21 cellular contexts compared by ENCODE assay signal in the genomic region with DNA sequence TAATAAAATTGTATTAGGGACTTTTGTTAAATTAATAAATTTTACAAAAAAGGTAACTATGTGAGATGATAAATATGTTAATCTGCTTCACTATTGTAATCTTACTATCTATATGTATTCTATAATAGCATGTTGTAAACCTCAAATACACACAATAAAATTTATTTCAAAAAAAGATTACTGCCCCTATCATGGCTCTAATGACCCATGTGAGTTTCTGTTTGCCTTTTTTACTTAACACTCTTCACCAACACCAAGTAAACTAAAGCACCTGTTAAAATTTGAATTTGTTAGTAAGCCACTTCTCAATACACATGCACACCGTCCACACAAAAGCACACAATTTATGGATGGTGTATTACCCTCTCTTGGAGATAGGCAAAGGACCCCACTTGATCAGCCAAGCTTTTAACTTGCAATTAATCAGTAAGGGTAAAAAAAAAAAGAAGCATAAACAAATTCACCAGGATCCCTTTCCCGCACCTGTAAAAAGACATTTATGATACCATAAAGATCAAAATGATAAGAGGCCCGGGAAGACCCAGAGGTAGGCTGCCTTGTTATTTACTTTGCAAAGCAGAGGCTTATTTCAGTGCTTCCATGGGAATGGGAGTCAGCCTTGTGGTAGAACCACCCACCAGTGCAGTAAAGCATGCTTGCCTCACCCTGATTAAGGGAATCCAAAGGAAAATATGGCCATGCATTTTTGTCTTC. TPM values are rescaled to one million over a fixed set of nuclear protein-coding genes. Genes with fewer than 3 reads are reported as not detected.
DNase-seq lines count a peak whose midpoint lies in the region; ATAC-seq and TF ChIP-seq lines count a peak whose summit lies in the region.
"Had no signal": no experiment of that assay in that cellular context is flagged by ENCODE, and none has a peak within 500 bp of the region (broad histone marks: within the 10 kb centered on the region; RNA-seq: fewer than 3 reads in every experiment).

No MANE protein-coding gene starts in this region.

- DNase-seq in DMS53 (lab: John Stamatoyannopoulos, UW) (peak; percentile 41), DMS53 treated with DMSO at 0.1 percent for 48 hours (lab: John Stamatoyannopoulos, UW; ENCODE audit: unreplicated experiment) (no peak), LoVo (ENCODE audit: low spot score) (peak; percentile 50), colonic mucosa (peak; percentile 64), renal cortical epithelial cell (ENCODE audit: low read depth) (peak; percentile 24), nucleus accumbens (lab: John Stamatoyannopoulos, UW) (no peak), inferior parietal cortex (ENCODE audit: extremely low spot score) (no peak)
- DNase-seq: CD4-positive, alpha-beta T cell; DMS79; HCEC 1CT; KG1; NCI-H1436 treated with DMSO at 0.1 percent for 48 hours; NCI-H2029; NCI-H446 treated with DMSO at 0.1 percent for 48 hours; NCI-H82; SIG-M5 had no signal

- no peaks in the 10 kb centered on the region for H3K4me1 ChIP-seq in colonic mucosa

- H3K4me3 ChIP-seq in colonic mucosa, result no peak overlapping the region
- H3K4me3 ChIP-seq: GM23338 had no signal

- no peak overlapping the region for H3K9ac ChIP-seq in colonic mucosa (ENCODE audit: low read depth in 2 of 2, low read length in 2 of 2)

- H3K9me3 ChIP-seq in colonic mucosa, result no peaks in the 10 kb centered on the region

- intact Hi-C loops in colonic mucosa (cut with DNase I), result no loop called here

- no peak for TF ChIP-seq CTCF in colonic mucosa (IDR thresholded peaks at IDR 0.05)

- H3K27ac ChIP-seq in colonic mucosa, result no peak overlapping the region
- H3K27ac ChIP-seq: 22Rv1, RWPE1 had no signal

- H3K27me3 ChIP-seq in colonic mucosa, result no peaks in the 10 kb centered on the region

- no peaks in the 10 kb centered on the region for H3K36me3 ChIP-seq in colonic mucosa

- ATAC-seq in activated CD4-positive, CD25-positive, alpha-beta regulatory T cell treated with anti-CD3 and anti-CD28 coated beads, Interleukin-2, amount 50 U/mL, for 24 hours, result no peak
- ATAC-seq: GM23338 had no signal

RNA-seq across cellular contexts. Expression of a gene that starts 28.6 kb away (rescaled TPM):
- total RNA-seq in colonic mucosa (under 1 TPM; 0.08 to 0.10 TPM), renal cortical epithelial cell (14.1 and 67.1 TPM in 2 replicates)
- total RNA-seq: B cell had no signal

Comparison
In these comparisons a context has a peak if more than half of its experiments do, and no peak if none do; other contexts are left out.
1. DNase-seq: peak in DMS53 (single experiment), LoVo (single experiment), colonic mucosa (single experiment) and renal cortical epithelial cell (single experiment); none in DMS53 treated with DMSO at 0.1 percent for 48 hours (single experiment), nucleus accumbens (0 of 56) and inferior parietal cortex (single experiment).
2. RNA of a gene that starts 28.6 kb away (total RNA-seq): 14.1 to 67.1 TPM in renal cortical epithelial cell; 0.08 to 0.10 TPM in colonic mucosa; every median in the first group is over 10 times any median in the second.